ENCODE assay signal across 1 cellular context in the genomic region with DNA sequence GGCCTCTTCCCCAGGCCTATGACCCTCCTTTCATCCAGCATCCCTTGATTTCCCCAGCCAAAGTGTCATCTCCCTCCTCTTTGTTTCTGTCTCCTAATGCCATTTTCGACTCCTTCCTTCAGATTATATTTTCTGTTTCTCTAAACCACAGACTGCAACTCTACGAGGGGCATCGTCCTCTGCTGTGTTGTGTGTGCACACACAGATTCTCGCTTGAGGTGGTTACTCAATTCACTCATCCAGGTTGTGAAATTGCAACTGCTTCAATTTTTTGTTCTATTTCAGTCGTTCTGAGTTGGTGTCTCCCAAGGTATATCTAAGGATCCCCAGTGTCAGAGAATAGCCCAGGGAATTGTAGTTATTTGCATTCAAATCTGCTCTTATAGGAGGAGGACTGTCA.
TF ChIP-seq lines count a peak whose summit lies in the region.

No MANE protein-coding gene starts in this region.

TF ChIP-seq in GM23338, 12 proteins besides CTCF, POLR2A, EP300 and RAD21 (continued from another document):
- TF ChIP-seq, protein P1, sequence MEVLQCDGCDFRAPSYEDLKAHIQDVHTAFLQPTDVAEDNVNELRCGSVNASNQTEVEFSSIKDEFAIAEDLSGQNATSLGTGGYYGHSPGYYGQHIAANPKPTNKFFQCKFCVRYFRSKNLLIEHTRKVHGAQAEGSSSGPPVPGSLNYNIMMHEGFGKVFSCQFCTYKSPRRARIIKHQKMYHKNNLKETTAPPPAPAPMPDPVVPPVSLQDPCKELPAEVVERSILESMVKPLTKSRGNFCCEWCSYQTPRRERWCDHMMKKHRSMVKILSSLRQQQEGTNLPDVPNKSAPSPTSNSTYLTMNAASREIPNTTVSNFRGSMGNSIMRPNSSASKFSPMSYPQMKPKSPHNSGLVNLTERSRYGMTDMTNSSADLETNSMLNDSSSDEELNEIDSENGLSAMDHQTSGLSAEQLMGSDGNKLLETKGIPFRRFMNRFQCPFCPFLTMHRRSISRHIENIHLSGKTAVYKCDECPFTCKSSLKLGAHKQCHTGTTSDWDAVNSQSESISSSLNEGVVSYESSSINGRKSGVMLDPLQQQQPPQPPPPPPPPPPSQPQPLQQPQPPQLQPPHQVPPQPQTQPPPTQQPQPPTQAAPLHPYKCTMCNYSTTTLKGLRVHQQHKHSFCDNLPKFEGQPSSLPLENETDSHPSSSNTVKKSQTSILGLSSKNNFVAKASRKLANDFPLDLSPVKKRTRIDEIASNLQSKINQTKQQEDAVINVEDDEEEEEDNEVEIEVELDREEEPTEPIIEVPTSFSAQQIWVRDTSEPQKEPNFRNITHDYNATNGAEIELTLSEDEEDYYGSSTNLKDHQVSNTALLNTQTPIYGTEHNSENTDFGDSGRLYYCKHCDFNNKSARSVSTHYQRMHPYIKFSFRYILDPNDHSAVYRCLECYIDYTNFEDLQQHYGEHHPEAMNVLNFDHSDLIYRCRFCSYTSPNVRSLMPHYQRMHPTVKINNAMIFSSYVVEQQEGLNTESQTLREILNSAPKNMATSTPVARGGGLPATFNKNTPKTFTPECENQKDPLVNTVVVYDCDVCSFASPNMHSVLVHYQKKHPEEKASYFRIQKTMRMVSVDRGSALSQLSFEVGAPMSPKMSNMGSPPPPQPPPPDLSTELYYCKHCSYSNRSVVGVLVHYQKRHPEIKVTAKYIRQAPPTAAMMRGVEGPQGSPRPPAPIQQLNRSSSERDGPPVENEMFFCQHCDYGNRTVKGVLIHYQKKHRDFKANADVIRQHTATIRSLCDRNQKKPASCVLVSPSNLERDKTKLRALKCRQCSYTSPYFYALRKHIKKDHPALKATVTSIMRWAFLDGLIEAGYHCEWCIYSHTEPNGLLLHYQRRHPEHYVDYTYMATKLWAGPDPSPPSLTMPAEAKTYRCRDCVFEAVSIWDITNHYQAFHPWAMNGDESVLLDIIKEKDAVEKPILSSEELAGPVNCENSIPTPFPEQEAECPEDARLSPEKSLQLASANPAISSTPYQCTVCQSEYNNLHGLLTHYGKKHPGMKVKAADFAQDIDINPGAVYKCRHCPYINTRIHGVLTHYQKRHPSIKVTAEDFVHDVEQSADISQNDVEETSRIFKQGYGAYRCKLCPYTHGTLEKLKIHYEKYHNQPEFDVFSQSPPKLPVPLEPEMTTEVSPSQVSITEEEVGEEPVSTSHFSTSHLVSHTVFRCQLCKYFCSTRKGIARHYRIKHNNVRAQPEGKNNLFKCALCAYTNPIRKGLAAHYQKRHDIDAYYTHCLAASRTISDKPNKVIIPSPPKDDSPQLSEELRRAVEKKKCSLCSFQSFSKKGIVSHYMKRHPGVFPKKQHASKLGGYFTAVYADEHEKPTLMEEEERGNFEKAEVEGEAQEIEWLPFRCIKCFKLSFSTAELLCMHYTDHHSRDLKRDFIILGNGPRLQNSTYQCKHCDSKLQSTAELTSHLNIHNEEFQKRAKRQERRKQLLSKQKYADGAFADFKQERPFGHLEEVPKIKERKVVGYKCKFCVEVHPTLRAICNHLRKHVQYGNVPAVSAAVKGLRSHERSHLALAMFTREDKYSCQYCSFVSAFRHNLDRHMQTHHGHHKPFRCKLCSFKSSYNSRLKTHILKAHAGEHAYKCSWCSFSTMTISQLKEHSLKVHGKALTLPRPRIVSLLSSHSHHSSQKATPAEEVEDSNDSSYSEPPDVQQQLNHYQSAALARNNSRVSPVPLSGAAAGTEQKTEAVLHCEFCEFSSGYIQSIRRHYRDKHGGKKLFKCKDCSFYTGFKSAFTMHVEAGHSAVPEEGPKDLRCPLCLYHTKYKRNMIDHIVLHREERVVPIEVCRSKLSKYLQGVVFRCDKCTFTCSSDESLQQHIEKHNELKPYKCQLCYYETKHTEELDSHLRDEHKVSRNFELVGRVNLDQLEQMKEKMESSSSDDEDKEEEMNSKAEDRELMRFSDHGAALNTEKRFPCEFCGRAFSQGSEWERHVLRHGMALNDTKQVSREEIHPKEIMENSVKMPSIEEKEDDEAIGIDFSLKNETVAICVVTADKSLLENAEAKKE (CRISPR knock-in tag; IDR thresholded peaks at IDR 0.05) = no peak
- TF ChIP-seq, protein P2, sequence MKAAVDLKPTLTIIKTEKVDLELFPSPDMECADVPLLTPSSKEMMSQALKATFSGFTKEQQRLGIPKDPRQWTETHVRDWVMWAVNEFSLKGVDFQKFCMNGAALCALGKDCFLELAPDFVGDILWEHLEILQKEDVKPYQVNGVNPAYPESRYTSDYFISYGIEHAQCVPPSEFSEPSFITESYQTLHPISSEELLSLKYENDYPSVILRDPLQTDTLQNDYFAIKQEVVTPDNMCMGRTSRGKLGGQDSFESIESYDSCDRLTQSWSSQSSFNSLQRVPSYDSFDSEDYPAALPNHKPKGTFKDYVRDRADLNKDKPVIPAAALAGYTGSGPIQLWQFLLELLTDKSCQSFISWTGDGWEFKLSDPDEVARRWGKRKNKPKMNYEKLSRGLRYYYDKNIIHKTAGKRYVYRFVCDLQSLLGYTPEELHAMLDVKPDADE (IDR thresholded peaks at IDR 0.05) = no peak
- TF ChIP-seq POLR2AphosphoS5 (IDR thresholded peaks at IDR 0.05; ENCODE audit: low read depth) (no peak), ZNF331 (CRISPR knock-in tag; IDR thresholded peaks at IDR 0.05; ENCODE audit: low read depth) (no peak), NANOG (IDR thresholded peaks at IDR 0.05; ENCODE audit: borderline replicate concordance) (no peak)
